24 cellular contexts compared by ENCODE assay signal in genomic region chr17:28204751-28205150, GRCh38.
A peak's percentile ranks its signal among the peaks of the same experiment; 100 is the strongest.
DNase-seq lines count a peak whose midpoint lies in the region; ATAC-seq and TF ChIP-seq lines count a peak whose summit lies in the region.
"Had no signal": no experiment of that assay in that cellular context is flagged by ENCODE, and none has a peak within 500 bp of the region (broad histone marks: within the 10 kb centered on the region; RNA-seq: fewer than 3 reads in every experiment).

No MANE protein-coding gene starts in this region.

- no peaks in the 10 kb centered on the region for H4K20me1 ChIP-seq in GM23248 (ENCODE audit: insufficient read depth)

- peak; percentile 36 for DNase-seq in GM23248
- no peak for DNase-seq in Panc1 (ENCODE audit: low read depth, low spot score)
- peak; percentile 7 for DNase-seq in ecto neural progenitor cell (ENCODE audit: low spot score)
- DNase-seq in renal cortical epithelial cell (ENCODE audit: low read depth): peak; percentile 91
- DNase-seq in MG63: no peak
- no peak for DNase-seq in mesenteric fat pad (ENCODE audit: low spot score)
- no peak for DNase-seq in activated effector memory CD4-positive, alpha-beta T cell treated with anti-CD3 and anti-CD28 coated beads, Interleukin-2, amount 50 U/mL, for 16 hours
- no peak for DNase-seq in head of caudate nucleus
- DNase-seq: activated CD4-positive, alpha-beta T cell treated with anti-CD3 and anti-CD28 coated beads, Interleukin-2, amount 50 U/mL, for 1 hour; BE2C; COR-L47; foreskin melanocyte; left cardiac atrium; midbrain; NCI-H1092 treated with DMSO at 0.1 percent for 48 hours; NCI-H2081 treated with DMSO at 0.1 percent for 48 hours; NCI-H510A; nephron progenitor cell; small intestine; stimulated activated CD4-positive, alpha-beta T cell treated with anti-CD3 and anti-CD28 coated beads, Interleukin-2, amount 100 ng/mL, for 48 hours; upper lobe of left lung had no signal

- POLR2A ChIA-PET in Panc1 (lab: Charles Lee): no interaction called here

- in situ Hi-C loops in GM23248 (cut with MboI) (no loop called here), Panc1 (cut with HindIII; ENCODE audit: low pct_unique_long_range_greater_than_20kb, low sequenced_read_pairs) (no loop called here)

- H3K27ac ChIP-seq in GM23248 (no peak overlapping the region), Panc1 (ENCODE audit: low read length) (no peak overlapping the region)
- H3K27ac ChIP-seq: prostate gland, upper lobe of left lung had no signal

- H3K4me3 ChIP-seq in GM23248 (no peak overlapping the region), Panc1 (ENCODE audit: low read depth in 2 of 2, low read length in 2 of 2) (no peak overlapping the region), MG63 (no peak overlapping the region)
- H3K4me3 ChIP-seq: HAP-1, prostate gland, upper lobe of left lung had no signal

- H3K9me3 ChIP-seq in GM23248 (ENCODE audit: low read depth) (no peaks in the 10 kb centered on the region), Panc1 (ENCODE audit: control insufficient read depth, insufficient read depth, low read depth, low read length) (no peaks in the 10 kb centered on the region), MG63 (no peaks in the 10 kb centered on the region)
- H3K9me3 ChIP-seq: BE2C, HAP-1, prostate gland, upper lobe of left lung had no signal

- CTCF ChIA-PET in Panc1 (lab: Charles Lee): no interaction called here

- H3K4me1 ChIP-seq in GM23248 (ENCODE audit: insufficient read depth) (peaks cover 7% of the 10 kb centered on the region), Panc1 (ENCODE audit: control insufficient read depth, insufficient read depth, low read length) (no peaks in the 10 kb centered on the region)
- H3K4me1 ChIP-seq: BE2C, HAP-1, prostate gland, upper lobe of left lung had no signal

- H3K9ac ChIP-seq in GM23248: no peak overlapping the region

- no peak overlapping the region for H2AFZ ChIP-seq in GM23248

- no TSS peak for BruUV-seq in Panc1 (replicated peaks; lab: Mats Ljungman, UMichigan)

- TF ChIP-seq CTCF in Panc1 (IDR thresholded peaks at IDR 0.05): no peak

- H3F3A ChIP-seq in GM23248 (ENCODE audit: insufficient read depth): peaks cover 14% of the 10 kb centered on the region; the same call in 1 of the 2 replicates

- H3K79me2 ChIP-seq in GM23248 (ENCODE audit: insufficient read depth): no peaks in the 10 kb centered on the region

- H3K27me3 ChIP-seq in GM23248 (replicated peaks; ENCODE audit: insufficient read depth) (no peaks in the 10 kb centered on the region), Panc1 (ENCODE audit: control insufficient read depth, insufficient read depth, low read length) (no peaks in the 10 kb centered on the region), MG63 (no peaks in the 10 kb centered on the region)
- H3K27me3 ChIP-seq: BE2C, upper lobe of left lung had no signal

- ATAC-seq in Panc1: peak; percentile 31; the same call in 1 of the 2 replicates
- ATAC-seq: left cardiac atrium, Right ventricle myocardium inferior had no signal

- intact Hi-C loops in Panc1 (cut with micrococcal nuclease; ENCODE audit: unreplicated experiment): no loop called here
- intact Hi-C loops in head of caudate nucleus (cut with DNase I): no loop called here

- no peaks in the 10 kb centered on the region for H3K36me3 ChIP-seq in GM23248 (ENCODE audit: low read depth)
- no peaks in the 10 kb centered on the region for H3K36me3 ChIP-seq in Panc1 (ENCODE audit: control insufficient read depth, insufficient read depth, low read length)
- H3K36me3 ChIP-seq in MG63: no peaks in the 10 kb centered on the region
- H3K36me3 ChIP-seq: BE2C, HAP-1, prostate gland, upper lobe of left lung had no signal

- WGBS in GM23248 (ENCODE audit: low coverage in 1 of 2, low lambda C conversion rate in 2 of 2, missing lambda C conversion rate in 2 of 2), 2 experiments: 96% methylated on average over 1 of the region's 1 CpG

- no peaks in the 10 kb centered on the region for H3K9me2 ChIP-seq in GM23248 (ENCODE audit: insufficient read depth)

- no peak overlapping the region for H3K4me2 ChIP-seq in GM23248 (ENCODE audit: unreplicated experiment)

Comparison
In these comparisons a context has a peak if more than half of its experiments do, and no peak if none do; other contexts are left out.
1. DNase-seq: peak in GM23248 (single experiment), ecto neural progenitor cell (single experiment) and renal cortical epithelial cell (single experiment); none in Panc1 (single experiment), MG63 (single experiment), mesenteric fat pad (single experiment), activated effector memory CD4-positive, alpha-beta T cell treated with anti-CD3 and anti-CD28 coated beads, Interleukin-2, amount 50 U/mL, for 16 hours (single experiment) and head of caudate nucleus (0 of 42).